Comparison of ENCODE assay signal across 17 cellular contexts in the genomic region with DNA sequence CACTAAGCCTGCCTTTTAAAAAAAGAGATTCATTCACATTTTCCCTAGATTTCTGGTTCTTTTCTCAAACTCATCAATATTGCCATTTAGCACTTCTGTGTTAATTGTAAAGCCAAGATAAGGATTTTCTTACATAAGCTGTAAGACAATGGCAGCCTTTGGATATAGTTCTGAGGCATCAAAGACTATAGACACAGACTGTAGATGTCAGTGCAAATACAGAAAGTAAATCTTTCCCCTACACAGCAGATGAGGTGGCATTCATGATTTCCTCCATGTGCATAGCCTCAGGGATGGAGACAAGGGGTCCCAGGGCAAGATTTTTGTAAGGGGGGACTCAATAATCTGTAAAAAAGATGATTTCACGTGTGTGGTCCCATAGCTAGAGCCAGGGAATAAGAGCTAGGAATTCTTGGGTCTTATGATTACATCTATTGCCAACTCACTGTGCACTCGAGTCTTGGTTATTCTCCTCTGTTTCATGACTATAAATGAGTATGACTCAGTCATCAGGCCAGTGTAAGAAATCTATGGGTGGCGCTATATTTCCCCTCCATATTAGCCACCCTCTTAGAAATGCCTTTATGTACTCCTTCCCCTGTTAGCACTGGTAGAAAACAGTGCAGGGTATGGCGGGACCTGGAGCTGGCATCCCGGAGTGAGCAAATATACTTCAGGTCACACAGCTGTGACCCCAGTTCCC.
DNase-seq lines count a peak whose midpoint lies in the region; ATAC-seq, FAIRE-seq and TF ChIP-seq lines count a peak whose summit lies in the region.
"Had no signal": no experiment of that assay in that cellular context is flagged by ENCODE, and none has a peak within 500 bp of the region (broad histone marks: within the 10 kb centered on the region; RNA-seq: fewer than 3 reads in every experiment).

No MANE protein-coding gene starts in this region.

- H3K4me3 ChIP-seq in A673 (ENCODE audit: low read depth, low read length, poor library complexity, severe bottlenecking) (no peak overlapping the region), body of pancreas (no peak overlapping the region)
- H3K4me3 ChIP-seq: thoracic aorta had no signal

- BruUV-seq in A673 (replicated peaks; lab: Mats Ljungman, UMichigan), result no TSS peak

- POLR2A ChIA-PET in A673 (lab: Charles Lee; ENCODE audit: low non-redundant PET), result no interaction called here

- H3K4me1 ChIP-seq in A673 (ENCODE audit: insufficient read depth, low read length, poor library complexity, severe bottlenecking) (peaks cover 75% of the 10 kb centered on the region), body of pancreas (peaks cover 48% of the 10 kb centered on the region)

- no peaks in the 10 kb centered on the region for H3K9me3 ChIP-seq in A673 (ENCODE audit: low read depth, low read length, poor library complexity, severe bottlenecking)
- H3K9me3 ChIP-seq in body of pancreas, result no peaks in the 10 kb centered on the region
- H3K9me3 ChIP-seq: thoracic aorta had no signal

- intact Hi-C loops in A673 (cut with micrococcal nuclease; ENCODE audit: unreplicated experiment), result loop anchor here (10.0 kb wide), 1 partner anchor 314 kb away; no protein-coding TSS in a partner anchor
- intact Hi-C loops in body of pancreas (cut with DNase I), result no loop called here

- no peak for TF ChIP-seq POLR2A in body of pancreas (IDR thresholded peaks at IDR 0.05)

- H3K27ac ChIP-seq in A673 (ENCODE audit: low read depth, low read length, poor library complexity, severe bottlenecking) (peak overlapping the region; percentile 51), body of pancreas (peak overlapping the region; percentile 70 to 88 (median 81))
- H3K27ac ChIP-seq: thoracic aorta had no signal

- DNase-seq in A673 (ENCODE audit: low spot score) (no peak), NCI-H69 (lab: John Stamatoyannopoulos, UW) (peak; percentile 84), body of pancreas (no peak), DMS153 treated with DMSO at 0.1 percent for 48 hours (lab: John Stamatoyannopoulos, UW; ENCODE audit: unreplicated experiment) (no peak), inferior parietal cortex (ENCODE audit: extremely low spot score) (no peak)
- no peak for DNase-seq in stimulated activated CD4-positive, alpha-beta T cell treated with anti-CD3 and anti-CD28 coated beads, Interleukin-4, amount 100 ng/mL, for 24 hours
- DNase-seq: activated B cell treated with CpG ODN at 0.5 μM for 24 hours; CD8-positive, alpha-beta memory T cell; DMS79 treated with DMSO at 0.1 percent for 48 hours; KG1; left ventricle myocardium superior; NCI-H1048; NCI-H524 treated with DMSO at 0.1 percent for 48 hours; SIG-M5 had no signal

- TF ChIP-seq CTCF in A673 (conservative IDR thresholded peaks at IDR 0.05; ENCODE audit: low read depth, low read length) (0 out of 2 replicates have a peak, but pooled peaks have one; percentile 10), body of pancreas (IDR thresholded peaks at IDR 0.05) (no peak)

- no peak for ATAC-seq in body of pancreas
- ATAC-seq: left ventricle myocardium superior had no signal

- CTCF ChIA-PET in A673 (lab: Charles Lee), result no interaction called here

- peak; percentile 84 for FAIRE-seq in G401.6 (lab: Jason Lieb, UNC)
- FAIRE-seq: colon had no signal

- H3K36me3 ChIP-seq in A673 (ENCODE audit: insufficient read depth, low read length, poor library complexity, severe bottlenecking) (no peaks in the 10 kb centered on the region), body of pancreas (replicated peaks in 1 of 2; ENCODE audit: insufficient read depth in 1 of 2, low read depth in 2 of 2) (no peaks in the 10 kb centered on the region)
- H3K36me3 ChIP-seq: thoracic aorta had no signal

- 93 to 94% methylated on average over 5 of the region's 5 CpGs for WGBS in body of pancreas, 2 donors

- H3K27me3 ChIP-seq in A673 (replicated peaks; ENCODE audit: insufficient read depth, low read depth, low read length, poor library complexity), result no peaks in the 10 kb centered on the region
- H3K27me3 ChIP-seq in body of pancreas, result no peaks in the 10 kb centered on the region
